Comparison of ENCODE assay signal across 20 cellular contexts in genomic region chr6:30194797-30195690, GRCh38. TPM values are rescaled to one million over a fixed set of nuclear protein-coding genes. Genes with fewer than 3 reads are reported as not detected.
DNase-seq lines count a peak whose midpoint lies in the region; ATAC-seq and TF ChIP-seq lines count a peak whose summit lies in the region.
"Had no signal": no experiment of that assay in that cellular context is flagged by ENCODE, and none has a peak within 500 bp of the region (broad histone marks: within the 10 kb centered on the region; RNA-seq: fewer than 3 reads in every experiment).

No MANE protein-coding gene starts in this region.

- H3K4me3 Mint-ChIP-seq in activated CD4-positive, alpha-beta T cell treated with anti-CD3 and anti-CD28 coated beads for 36 hours, result no peak overlapping the region
- no peak overlapping the region for H3K4me3 Mint-ChIP-seq in neural crest cell

- POLR2A ChIA-PET in activated CD4-positive, alpha-beta T cell treated with anti-CD3 and anti-CD28 coated beads for 36 hours (lab: Charles Lee), result no interaction called here
- POLR2A ChIA-PET in HEK293 (lab: Yijun Ruan, JAX), result interaction anchor here (1.0 to 1.6 kb wide), 3 partner anchors 9 to 93 kb away, joined by 3 to 10 read pairs (median 3); partner anchors contain the start of gene TRIM26

- no peak for DNase-seq in activated CD4-positive, alpha-beta T cell treated with anti-CD3 and anti-CD28 coated beads for 36 hours
- DNase-seq in activated CD4-positive, alpha-beta T cell treated with anti-CD3 and anti-CD28 coated beads for 48 hours, result no peak
- no peak for DNase-seq in effector memory CD4-positive, alpha-beta T cell
- DNase-seq in neural crest cell (ENCODE audit: low read depth, low spot score) (no peak), GM13976 (ENCODE audit: low spot score) (no peak), NCI-H2081 treated with DMSO at 0.1 percent for 48 hours (lab: John Stamatoyannopoulos, UW) (no peak), uterus (no peak)
- DNase-seq: activated T-cell treated with anti-CD3 and anti-CD28 coated beads, Interleukin-2, amount 50 U/mL, for 1 hour; foreskin keratinocyte; GF-D8; GOT3; Karpas-422; NCI-H1105; Right ventricle myocardium superior; stimulated activated CD4-positive, alpha-beta T cell treated with anti-CD3 and anti-CD28 coated beads, Interleukin-15, amount 100 ng/mL, for 24 hours; stomach; upper lobe of right lung had no signal

- no peaks in the 10 kb centered on the region for H3K27me3 ChIP-seq in effector memory CD4-positive, alpha-beta T cell (replicated peaks; ENCODE audit: control insufficient read depth, insufficient read depth, low read length, poor library complexity, severe bottlenecking)
- H3K27me3 ChIP-seq in uterus, result no peaks in the 10 kb centered on the region
- H3K27me3 ChIP-seq: cardiac muscle cell, foreskin keratinocyte, stomach, upper lobe of right lung had no signal

- no peak for ATAC-seq in activated CD4-positive, alpha-beta T cell treated with anti-CD3 and anti-CD28 coated beads for 36 hours
- ATAC-seq: activated CD4-positive, CD25-positive, alpha-beta regulatory T cell treated with anti-CD3 and anti-CD28 coated beads, Interleukin-2, amount 50 U/mL, for 24 hours; foreskin keratinocyte; upper lobe of right lung had no signal

- no peak for TF ChIP-seq CTCF in HEK293 (tag by site-specific recombination; IDR thresholded peaks at IDR 0.05)
- TF ChIP-seq CTCF in neural crest cell (conservative IDR thresholded peaks at IDR 0.05), result no peak
- TF ChIP-seq CTCF in GM13976 (IDR thresholded peaks at IDR 0.05; ENCODE audit: borderline replicate concordance, control extremely low read depth, extremely low read depth, insufficient read depth, missing control alignments), result no peak
- TF ChIP-seq CTCF in uterus (IDR thresholded peaks at IDR 0.05), result no peak

- peaks cover 36% of the 10 kb centered on the region for H3K36me3 Mint-ChIP-seq in activated CD4-positive, alpha-beta T cell treated with anti-CD3 and anti-CD28 coated beads for 36 hours (ENCODE audit: low read depth)
- H3K36me3 Mint-ChIP-seq in neural crest cell (ENCODE audit: low read depth), result peaks cover 4% of the 10 kb centered on the region

- in situ Hi-C loops in GM13976 (cut with MboI; ENCODE audit: low sequenced_read_pairs, unreplicated experiment), result no loop called here

- no peaks in the 10 kb centered on the region for H3K27me3 Mint-ChIP-seq in activated CD4-positive, alpha-beta T cell treated with anti-CD3 and anti-CD28 coated beads for 36 hours
- no peaks in the 10 kb centered on the region for H3K27me3 Mint-ChIP-seq in neural crest cell (ENCODE audit: low read depth)

- no peaks in the 10 kb centered on the region for H3K4me1 Mint-ChIP-seq in activated CD4-positive, alpha-beta T cell treated with anti-CD3 and anti-CD28 coated beads for 36 hours
- peaks cover 3% of the 10 kb centered on the region for H3K4me1 Mint-ChIP-seq in neural crest cell

- H3K4me1 ChIP-seq in HEK293 (ENCODE audit: control insufficient read depth, insufficient read depth, low read length) (0 out of 2 replicates have a peak, but pooled peaks cover 3% of the 10 kb centered on the region), uterus (no peaks in the 10 kb centered on the region)
- no peaks in the 10 kb centered on the region for H3K4me1 ChIP-seq in effector memory CD4-positive, alpha-beta T cell (ENCODE audit: control insufficient read depth, insufficient read depth, low read length, poor library complexity, severe bottlenecking)
- H3K4me1 ChIP-seq: foreskin keratinocyte, stomach, upper lobe of right lung had no signal

- H3K27ac ChIP-seq in HEK293 (ENCODE audit: extremely low read depth, low read depth, low read length) (no peak overlapping the region), uterus (no peak overlapping the region)
- peak overlapping the region; percentile 21 for H3K27ac ChIP-seq in effector memory CD4-positive, alpha-beta T cell (ENCODE audit: insufficient read depth, low read length, poor library complexity, severe bottlenecking)
- H3K27ac ChIP-seq: cardiac muscle cell, foreskin keratinocyte, stomach, upper lobe of right lung had no signal

- intact Hi-C loops in activated CD4-positive, alpha-beta T cell treated with anti-CD3 and anti-CD28 coated beads for 36 hours (cut with DNase I, micrococcal nuclease), result no loop called here
- intact Hi-C loops in uterus (cut with DNase I; ENCODE audit: low total_unique reads), result no loop called here

- no peak for TF ChIP-seq POLR2A in uterus (IDR thresholded peaks at IDR 0.05)

- H3K9me3 Mint-ChIP-seq in activated CD4-positive, alpha-beta T cell treated with anti-CD3 and anti-CD28 coated beads for 36 hours (ENCODE audit: low read depth), result no peaks in the 10 kb centered on the region
- H3K9me3 Mint-ChIP-seq in neural crest cell, result no peaks in the 10 kb centered on the region

- H3K9me3 ChIP-seq in HEK293 (ENCODE audit: control insufficient read depth, insufficient read depth, low read depth, low read length) (no peaks in the 10 kb centered on the region), uterus (no peaks in the 10 kb centered on the region)
- no peaks in the 10 kb centered on the region for H3K9me3 ChIP-seq in effector memory CD4-positive, alpha-beta T cell (ENCODE audit: control insufficient read depth, low read length)
- H3K9me3 ChIP-seq: stomach, upper lobe of right lung had no signal

- CTCF ChIA-PET in activated CD4-positive, alpha-beta T cell treated with anti-CD3 and anti-CD28 coated beads for 36 hours (lab: Charles Lee), result interaction anchor here (0.6 kb wide), 1 partner anchor 834 kb away, joined by 3 read pairs; no protein-coding TSS in a partner anchor
- CTCF ChIA-PET in HEK293 (lab: Yijun Ruan, JAX), result interaction anchor here (0.6 to 3.3 kb wide), 3 partner anchors 24 to 523 kb away, joined by 3 to 14 read pairs (median 3); no protein-coding TSS in a partner anchor

- H3K4me3 ChIP-seq in HEK293 (ENCODE audit: low read depth, low read length) (no peak overlapping the region), uterus (no peak overlapping the region)
- H3K4me3 ChIP-seq in effector memory CD4-positive, alpha-beta T cell (ENCODE audit: insufficient read depth, low read depth, low read length, poor library complexity, severe bottlenecking), result no peak overlapping the region
- H3K4me3 ChIP-seq: cardiac muscle cell, stomach, upper lobe of right lung had no signal

- peaks cover 20 to 82% of the 10 kb centered on the region in 2 experiments for H3K36me3 ChIP-seq in HEK293 (ENCODE audit: control insufficient read depth in 2 of 2, insufficient read depth in 1 of 2, low read length in 2 of 2)
- H3K36me3 ChIP-seq in effector memory CD4-positive, alpha-beta T cell (ENCODE audit: control insufficient read depth, insufficient read depth, low read length), result peaks cover 84% of the 10 kb centered on the region
- H3K36me3 ChIP-seq in uterus, result no peaks in the 10 kb centered on the region
- H3K36me3 ChIP-seq: cardiac muscle cell had no signal

- peak overlapping the region; percentile 9 for H3K27ac Mint-ChIP-seq in activated CD4-positive, alpha-beta T cell treated with anti-CD3 and anti-CD28 coated beads for 36 hours
- peak overlapping the region; percentile 27 for H3K27ac Mint-ChIP-seq in neural crest cell (ENCODE audit: unreplicated experiment)

TF ChIP-seq in HEK293, 187 proteins besides CTCF, POLR2A, EP300 and RAD21 (continues in another document):
- TF ChIP-seq ZNF280C (tag by site-specific recombination; IDR thresholded peaks at IDR 0.05), result no peak
- no peak for TF ChIP-seq SP2 (tag by site-specific recombination; IDR thresholded peaks at IDR 0.05)
- TF ChIP-seq ZBTB17 (tag by site-specific recombination; IDR thresholded peaks at IDR 0.05), result 0 out of 2 replicates have a peak, but pooled peaks have one; percentile 16
- no peak for TF ChIP-seq KLF8 (tag by site-specific recombination; IDR thresholded peaks at IDR 0.05)
- TF ChIP-seq YY1 (tag by site-specific recombination; IDR thresholded peaks at IDR 0.05), result no peak
- no peak for TF ChIP-seq ZNF548 (tag by site-specific recombination; IDR thresholded peaks at IDR 0.05)
- no peak for TF ChIP-seq SP7 (tag by site-specific recombination; IDR thresholded peaks at IDR 0.05)
- peak; percentile 17; the same call in 1 of the 2 replicates for TF ChIP-seq FEZF1 (tag by site-specific recombination; IDR thresholded peaks at IDR 0.05)
- TF ChIP-seq ZIC2 (tag by site-specific recombination; IDR thresholded peaks at IDR 0.05), result peak; percentile 55

RNA-seq across cellular contexts. Expression of gene TRIM26, which starts 18.2 kb away (rescaled TPM):
- total RNA-seq in activated CD4-positive, alpha-beta T cell treated with anti-CD3 and anti-CD28 coated beads for 36 hours, result 10 to 100 TPM; 48.4 to 60.4 TPM
- total RNA-seq in neural crest cell, result 36.2 and 36.5 TPM in 2 replicates
- 10 to 100 TPM; 14.9 to 38.1 (median 30.0) TPM for total RNA-seq in uterus

RNA-seq across cellular contexts. Expression of gene TRIM15, which starts 31.7 kb away (rescaled TPM):
- under 1 TPM; 0.18 to 0.26 TPM for total RNA-seq in activated CD4-positive, alpha-beta T cell treated with anti-CD3 and anti-CD28 coated beads for 36 hours
- total RNA-seq in neural crest cell (not detected in 2 replicates), uterus (not detected)
- total RNA-seq: cardiac muscle cell, foreskin keratinocyte, Right ventricle myocardium superior, upper lobe of right lung had no signal

RNA-seq across cellular contexts. Expression of gene TRIM10, which starts 34.0 kb away (rescaled TPM):
- total RNA-seq in activated CD4-positive, alpha-beta T cell treated with anti-CD3 and anti-CD28 coated beads for 36 hours, result under 1 TPM; 0.11 to 0.16 TPM
- total RNA-seq in neural crest cell, result not detected in 2 replicates
- under 1 TPM in 1 of 4 donors, not detected in 3; 0.69 TPM for total RNA-seq in uterus
- total RNA-seq: cardiac muscle cell, foreskin keratinocyte, Right ventricle myocardium superior, upper lobe of right lung had no signal

RNA-seq across cellular contexts. Expression of gene TRIM40, which starts 59.1 kb away (rescaled TPM):
- total RNA-seq in activated CD4-positive, alpha-beta T cell treated with anti-CD3 and anti-CD28 coated beads for 36 hours, result not detected
- total RNA-seq in neural crest cell (not detected in 2 replicates), uterus (not detected)
- total RNA-seq: cardiac muscle cell, foreskin keratinocyte, Right ventricle myocardium superior, stomach, upper lobe of right lung had no signal
